In genomic region chr11:108496643-108497256, GRCh38 we compare ENCODE assay signal across 8 cellular contexts. TPM values are rescaled to one million over a fixed set of nuclear protein-coding genes. Genes with fewer than 3 reads are reported as not detected.
DNase-seq lines count a peak whose midpoint lies in the region; ATAC-seq and TF ChIP-seq lines count a peak whose summit lies in the region.

No MANE protein-coding gene starts in this region.

- peak overlapping the region; percentile 85 for H3K4me2 ChIP-seq in PC-3 (ENCODE audit: low read length)

- H3K9me3 ChIP-seq in PC-3 (ENCODE audit: low read length): no peaks in the 10 kb centered on the region

- peak overlapping the region; percentile 91 for H2AFZ ChIP-seq in PC-3 (ENCODE audit: low read length)

- peak overlapping the region; percentile 68 for H3K4me3 ChIP-seq in PC-3 (ENCODE audit: low read length)

- peaks cover 34% of the 10 kb centered on the region for H3K4me1 ChIP-seq in PC-3 (ENCODE audit: insufficient read depth, low read length)

- H3K4me1 Mint-ChIP-seq in progenitor cell of endocrine pancreas (ENCODE audit: low read depth): peaks cover 23% of the 10 kb centered on the region

- peak overlapping the region; percentile 91 for H3K9ac ChIP-seq in PC-3 (ENCODE audit: low read length)

- H3K36me3 ChIP-seq in PC-3 (ENCODE audit: low read depth, low read length): no peaks in the 10 kb centered on the region

- H3K27me3 ChIP-seq in PC-3 (ENCODE audit: low read length): no peaks in the 10 kb centered on the region

- H3K27me3 Mint-ChIP-seq in progenitor cell of endocrine pancreas: no peaks in the 10 kb centered on the region

- ATAC-seq in PC-3 (peak; percentile 4), HG02759 (IDR thresholded peaks at IDR 0.05; ENCODE audit: unreplicated experiment) (no peak)

- H4K20me1 ChIP-seq in PC-3 (ENCODE audit: low read length): no peaks in the 10 kb centered on the region

- no peaks in the 10 kb centered on the region for H3K36me3 Mint-ChIP-seq in progenitor cell of endocrine pancreas (ENCODE audit: insufficient read depth)

- peak overlapping the region; percentile 88 for H3K4me3 Mint-ChIP-seq in progenitor cell of endocrine pancreas (ENCODE audit: low read depth)

- peak overlapping the region; percentile 87 for H3K27ac ChIP-seq in PC-3 (ENCODE audit: low read length)

- peak; percentile 29 for DNase-seq in ELF-1 (ENCODE audit: low read depth, low spot score)
- peak; percentile 27 for DNase-seq in PC-3
- DNase-seq in erythroblast (lab: John Stamatoyannopoulos, UW): peak; percentile 18 to 27
- DNase-seq in progenitor cell of endocrine pancreas (ENCODE audit: low spot score, unreplicated experiment): no peak
- no peak for DNase-seq in LoVo (ENCODE audit: low spot score)
- DNase-seq in H4 (ENCODE audit: low spot score): no peak
- DNase-seq in RPMI8226: no peak

- no peak for TF ChIP-seq CTCF in PC-3 (conservative IDR thresholded peaks at IDR 0.05; ENCODE audit: low read depth, low read length)
- no peak for TF ChIP-seq CTCF in progenitor cell of endocrine pancreas (IDR thresholded peaks at IDR 0.05; ENCODE audit: unreplicated experiment)

- H3K27ac Mint-ChIP-seq in progenitor cell of endocrine pancreas: peak overlapping the region; percentile 99

- H3K9me2 ChIP-seq in PC-3 (replicated peaks; ENCODE audit: low read length): no peaks in the 10 kb centered on the region

- intact Hi-C loops in PC-3 (cut with micrococcal nuclease): loop anchor here (1.0 to 5.0 kb wide), 3 partner anchors 29 to 274 kb away; partner anchors contain the start of genes ATM, C11orf65 and NPAT

- H3K79me2 ChIP-seq in PC-3 (ENCODE audit: low read length): peaks cover 26% of the 10 kb centered on the region

- CTCF ChIA-PET in PC-3 (lab: Charles Lee): no interaction called here

- H3K9me3 Mint-ChIP-seq in progenitor cell of endocrine pancreas (ENCODE audit: low read depth): no peaks in the 10 kb centered on the region

- no TSS peak for BruUV-seq in PC-3 (replicated peaks; lab: Mats Ljungman, UMichigan)

- no peak for TF ChIP-seq POLR2A in erythroblast (IDR thresholded peaks at IDR 0.05; ENCODE audit: low read length)

- peaks cover 6% of the 10 kb centered on the region for H3F3A ChIP-seq in PC-3 (ENCODE audit: low read length, unreplicated experiment)

- POLR2A ChIA-PET in PC-3 (lab: Charles Lee; ENCODE audit: unreplicated experiment): interaction anchor here (0.6 kb wide), 1 partner anchor 74 kb away, joined by 3 read pairs; no protein-coding TSS in a partner anchor

RNA-seq across cellular contexts. Expression of gene POGLUT3, which starts 1.4 kb away (rescaled TPM):
- total RNA-seq in PC-3 (2014; rRNA removed) (20.8 and 36.2 TPM in 2 replicates), progenitor cell of endocrine pancreas (25.9 and 30.6 TPM in 2 replicates)
- total RNA-seq in H4 (2014; rRNA removed; shearing (Covaris generic)): 63.7 and 64.4 TPM in 2 replicates

RNA-seq across cellular contexts. Expression of gene C11orf65, which starts 29.4 kb away (rescaled TPM):
- 0.62 and 2.7 TPM in 2 replicates for total RNA-seq in PC-3 (2014; rRNA removed)
- total RNA-seq in progenitor cell of endocrine pancreas: 0.42 and 0.67 TPM in 2 replicates
- total RNA-seq in H4 (2014; rRNA removed; shearing (Covaris generic)): 0.41 TPM in 1 of 2 replicates, not detected in the other

Comparison
In these comparisons a context has a peak if more than half of its experiments do, and no peak if none do; other contexts are left out.
1. DNase-seq: peak in ELF-1 (single experiment), PC-3 (single experiment) and erythroblast (2 of 2); none in progenitor cell of endocrine pancreas (single experiment), LoVo (single experiment), H4 (single experiment) and RPMI8226 (single experiment).